In genomic region chr1:200510228-200510623, GRCh38 we compare ENCODE assay signal across 8 cellular contexts.
DNase-seq lines count a peak whose midpoint lies in the region; ATAC-seq and TF ChIP-seq lines count a peak whose summit lies in the region.

No MANE protein-coding gene starts in this region.

- no peak overlapping the region for H2AFZ ChIP-seq in DND-41 (ENCODE audit: low read depth, low read length)

- peaks cover 10% of the 10 kb centered on the region for H3K27me3 ChIP-seq in DND-41 (ENCODE audit: insufficient read depth, low read length, poor library complexity)
- H3K27me3 ChIP-seq in foreskin keratinocyte = peaks cover 9% of the 10 kb centered on the region

- no peaks in the 10 kb centered on the region for H3K36me3 Mint-ChIP-seq in activated T-helper 2 cell treated with anti-CD3 and anti-CD28 coated beads, Interferon-gamma antibody, Interleukin-2, Interleukin-4, amounts not matched to agents 10 μg/mL and 5 μg/mL and 100 μg/mL, durations not matched to agents 14 hours and 24 hours and 36 hours (ENCODE audit: low read depth)
- no peaks in the 10 kb centered on the region for H3K36me3 Mint-ChIP-seq in osteocyte (ENCODE audit: unreplicated experiment)
- no peaks in the 10 kb centered on the region for H3K36me3 Mint-ChIP-seq in type B pancreatic cell

- no peaks in the 10 kb centered on the region for H3K9me3 Mint-ChIP-seq in activated T-helper 2 cell treated with anti-CD3 and anti-CD28 coated beads, Interferon-gamma antibody, Interleukin-2, Interleukin-4, amounts not matched to agents 10 μg/mL and 5 μg/mL and 100 μg/mL, durations not matched to agents 14 hours and 24 hours and 36 hours
- no peaks in the 10 kb centered on the region for H3K9me3 Mint-ChIP-seq in osteocyte (ENCODE audit: unreplicated experiment)
- H3K9me3 Mint-ChIP-seq in type B pancreatic cell = no peaks in the 10 kb centered on the region

- peaks cover 11% of the 10 kb centered on the region for H3K27me3 Mint-ChIP-seq in activated T-helper 2 cell treated with anti-CD3 and anti-CD28 coated beads, Interferon-gamma antibody, Interleukin-2, Interleukin-4, amounts not matched to agents 10 μg/mL and 5 μg/mL and 100 μg/mL, durations not matched to agents 14 hours and 24 hours and 36 hours (ENCODE audit: low read depth)
- H3K27me3 Mint-ChIP-seq in osteocyte (ENCODE audit: unreplicated experiment) = peaks cover 50% of the 10 kb centered on the region
- H3K27me3 Mint-ChIP-seq in type B pancreatic cell = peaks cover 12% of the 10 kb centered on the region

- no peaks in the 10 kb centered on the region for H3K9me3 ChIP-seq in DND-41 (ENCODE audit: insufficient read depth, low read length, severe bottlenecking)

- POLR2A ChIA-PET in RWPE1 (lab: Yijun Ruan, JAX; ENCODE audit: low non-redundant PET) = no interaction called here

- CTCF ChIA-PET in RWPE1 (lab: Yijun Ruan, JAX) = interaction anchor here (0.5 to 2.7 kb wide), 18 partner anchors 9 to 959 kb away, joined by 3 to 10 read pairs (median 3); no protein-coding TSS in a partner anchor

- no peak overlapping the region for H3K9ac ChIP-seq in DND-41 (ENCODE audit: low read depth, low read length)

- intact Hi-C loops in activated T-helper 2 cell treated with anti-CD3 and anti-CD28 coated beads, Interferon-gamma antibody, Interleukin-2, Interleukin-4, amounts not matched to agents 10 μg/mL and 5 μg/mL and 100 μg/mL, durations not matched to agents 14 hours and 24 hours and 36 hours (cut with micrococcal nuclease) = loop anchor here (1.0 kb wide), 1 partner anchor 826 kb away; no protein-coding TSS in a partner anchor

- no peaks in the 10 kb centered on the region for H3K79me2 ChIP-seq in DND-41 (ENCODE audit: insufficient read depth, low read length)

- H3K27ac ChIP-seq in DND-41 (ENCODE audit: low read length) (no peak overlapping the region), RWPE1 (no peak overlapping the region), foreskin keratinocyte (no peak overlapping the region)

- no peaks in the 10 kb centered on the region for H4K20me1 ChIP-seq in DND-41 (ENCODE audit: insufficient read depth, low read length)

- no peak overlapping the region for H3K27ac Mint-ChIP-seq in activated T-helper 2 cell treated with anti-CD3 and anti-CD28 coated beads, Interferon-gamma antibody, Interleukin-2, Interleukin-4, amounts not matched to agents 10 μg/mL and 5 μg/mL and 100 μg/mL, durations not matched to agents 14 hours and 24 hours and 36 hours
- H3K27ac Mint-ChIP-seq in osteocyte (ENCODE audit: unreplicated experiment) (no peak overlapping the region), type B pancreatic cell (no peak overlapping the region)

- no peaks in the 10 kb centered on the region for H3K4me1 ChIP-seq in DND-41 (ENCODE audit: insufficient read depth, low read length)
- peaks cover 6% of the 10 kb centered on the region for H3K4me1 ChIP-seq in foreskin keratinocyte

- no peaks in the 10 kb centered on the region for H3K36me3 ChIP-seq in DND-41 (ENCODE audit: insufficient read depth, low read length)

- peak; percentile 98 for ATAC-seq in DND-41 (ENCODE audit: insufficient read depth, low read depth)
- peak; percentile 97 for ATAC-seq in GM21723 (IDR thresholded peaks at IDR 0.05; ENCODE audit: unreplicated experiment)
- ATAC-seq in foreskin keratinocyte = peak; percentile 57

- DNase-seq in DND-41 = peak; percentile 74
- DNase-seq in LoVo (ENCODE audit: low spot score) = peak; percentile 88
- peak; percentile 93 for DNase-seq in RWPE1 (ENCODE audit: low spot score)
- peak; percentile 44 for DNase-seq in activated T-helper 2 cell treated with anti-CD3 and anti-CD28 coated beads, Interferon-gamma antibody, Interleukin-2, Interleukin-4, amounts not matched to agents 10 μg/mL and 5 μg/mL and 100 μg/mL, durations not matched to agents 14 hours and 24 hours and 36 hours (ENCODE audit: low spot score)
- DNase-seq in foreskin keratinocyte = peak; percentile 36 to 68
- peak; percentile 87 for DNase-seq in osteocyte (ENCODE audit: extremely low spot score, unreplicated experiment)
- peak; percentile 74 for DNase-seq in type B pancreatic cell (ENCODE audit: extremely low spot score, unreplicated experiment)

- peak; percentile 91 for TF ChIP-seq CTCF in DND-41 (IDR thresholded peaks at IDR 0.05; ENCODE audit: borderline replicate concordance, extremely low read depth, low read length, poor library complexity, severe bottlenecking)
- TF ChIP-seq CTCF in RWPE1 (conservative IDR thresholded peaks at IDR 0.05; ENCODE audit: low read depth) = peak; percentile 91
- peak; percentile 94 for TF ChIP-seq CTCF in foreskin keratinocyte (conservative IDR thresholded peaks at IDR 0.05)
- peak; percentile 96 for TF ChIP-seq CTCF in osteocyte (IDR thresholded peaks at IDR 0.05)
- TF ChIP-seq CTCF in type B pancreatic cell (conservative IDR thresholded peaks at IDR 0.05) = peak; percentile 99

- H3K4me1 Mint-ChIP-seq in activated T-helper 2 cell treated with anti-CD3 and anti-CD28 coated beads, Interferon-gamma antibody, Interleukin-2, Interleukin-4, amounts not matched to agents 10 μg/mL and 5 μg/mL and 100 μg/mL, durations not matched to agents 14 hours and 24 hours and 36 hours (ENCODE audit: low read depth) = peaks cover 3% of the 10 kb centered on the region
- H3K4me1 Mint-ChIP-seq in osteocyte (ENCODE audit: unreplicated experiment) (peaks cover 2% of the 10 kb centered on the region), type B pancreatic cell (ENCODE audit: unreplicated experiment) (peaks cover 6% of the 10 kb centered on the region)

- no peak overlapping the region for H3K4me3 Mint-ChIP-seq in activated T-helper 2 cell treated with anti-CD3 and anti-CD28 coated beads, Interferon-gamma antibody, Interleukin-2, Interleukin-4, amounts not matched to agents 10 μg/mL and 5 μg/mL and 100 μg/mL, durations not matched to agents 14 hours and 24 hours and 36 hours (ENCODE audit: low read depth)
- H3K4me3 Mint-ChIP-seq in osteocyte (ENCODE audit: unreplicated experiment) (no peak overlapping the region), type B pancreatic cell (no peak overlapping the region)

- no peak overlapping the region for H3K4me3 ChIP-seq in DND-41 (ENCODE audit: low read depth in 1 of 2, low read length in 2 of 2)

- no peak overlapping the region for H3K4me2 ChIP-seq in DND-41 (ENCODE audit: insufficient read depth, low read length)
